In the genomic region with DNA sequence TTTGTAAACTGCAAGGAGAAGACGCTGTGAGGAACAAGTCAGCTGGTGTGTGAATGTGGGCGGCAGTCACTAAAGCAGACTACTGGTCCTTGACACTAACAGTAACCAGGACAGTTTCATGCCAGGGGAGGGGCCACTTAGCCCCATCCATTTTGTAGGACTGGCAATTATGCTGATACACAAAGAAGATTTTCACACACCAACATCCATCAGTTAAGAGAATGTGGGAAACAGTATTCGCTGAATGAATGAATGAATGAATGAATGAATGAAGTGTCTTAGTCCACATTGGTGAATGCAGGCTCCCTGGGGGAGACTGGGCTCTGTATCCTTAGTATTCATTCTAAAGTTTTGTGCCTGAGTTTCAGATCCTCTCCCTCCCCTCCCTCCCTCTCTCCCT, we compare ENCODE assay signal across 18 cellular contexts.
"Had no signal": no experiment of that assay in that cellular context is flagged by ENCODE, and none has a peak within 500 bp of the region (broad histone marks: within the 10 kb centered on the region; RNA-seq: fewer than 3 reads in every experiment).

No MANE protein-coding gene starts in this region.

- ATAC-seq: gastrocnemius medialis, heart right ventricle, left colon, left lobe of liver, lower lobe of right lung, mucosa of descending colon had no signal

- DNase-seq: colonic mucosa; cortex of kidney; effector CD4-positive, alpha-beta T cell; effector memory CD4-positive, alpha-beta T cell; esophagus squamous epithelium; foreskin fibroblast; foreskin melanocyte; gastrocnemius medialis; glutamatergic neuron; heart right ventricle; hippocampal formation; left colon; left ventricle myocardium inferior; lower lobe of right lung; mesenchymal stem cell; naive B cell had no signal

- H3K36me3 ChIP-seq: colonic mucosa, esophagus squamous epithelium, gastrocnemius medialis, heart right ventricle, left ventricle myocardium inferior, lower lobe of right lung had no signal

- H3K4me3 ChIP-seq: colonic mucosa, esophagus squamous epithelium, gastrocnemius medialis, heart right ventricle, left ventricle myocardium inferior, lower lobe of right lung, mucosa of descending colon had no signal

- H3K27me3 ChIP-seq: colonic mucosa, gastrocnemius medialis had no signal
